17 cellular contexts compared by ENCODE assay signal in the genomic region with DNA sequence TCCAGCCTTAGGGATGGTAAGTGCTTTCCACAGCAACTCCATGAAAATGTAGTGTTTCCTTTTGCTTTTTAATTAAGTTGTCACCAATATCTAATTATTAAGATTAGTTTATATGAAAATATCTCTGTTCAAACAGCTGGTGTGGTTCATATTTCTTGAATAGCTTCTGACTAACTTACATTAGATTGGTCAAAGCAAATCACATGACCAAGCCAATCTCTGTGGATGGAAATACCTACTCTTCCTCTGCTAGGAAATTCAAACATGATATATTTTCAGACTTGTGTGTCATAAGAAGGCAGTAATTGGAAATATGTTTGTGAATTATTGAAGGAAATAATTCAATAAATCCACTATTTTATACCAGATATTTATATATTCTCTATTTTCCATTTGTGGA. TPM values are rescaled to one million over a fixed set of nuclear protein-coding genes. Genes with fewer than 3 reads are reported as not detected.
"Had no signal": no experiment of that assay in that cellular context is flagged by ENCODE, and none has a peak within 500 bp of the region (broad histone marks: within the 10 kb centered on the region; RNA-seq: fewer than 3 reads in every experiment).

No MANE protein-coding gene starts in this region.

- H3K4me2 ChIP-seq: smooth muscle cell had no signal

- H3K9me3 ChIP-seq: neutrophil, pancreas, right lobe of liver, testis had no signal

- H3K27ac ChIP-seq: lower lobe of right lung, neutrophil, pancreas, right lobe of liver, testis, tibial artery had no signal

- H3K4me1 ChIP-seq: lower lobe of right lung, pancreas, right lobe of liver, testis, tibial artery had no signal

- DNase-seq: effector CD4-positive, alpha-beta T cell; left ventricle myocardium superior; lower lobe of right lung; naive B cell; stimulated activated CD4-positive, alpha-beta T cell treated with anti-CD3 and anti-CD28 coated beads, Interleukin-2, amount 100 ng/mL, for 24 hours; stimulated activated CD4-positive, alpha-beta T cell treated with anti-CD3 and anti-CD28 coated beads, Interleukin-4, amount 100 ng/mL, for 24 hours; stimulated activated naive CD8-positive, alpha-beta T cell treated with anti-CD3 and anti-CD28 coated beads, Interleukin-15, Interleukin-2, amounts not matched to agents 100 U/mL and 50 U/mL, for 24 hours; testis; tibial artery had no signal

- H3K27me3 ChIP-seq: dorsolateral prefrontal cortex, neutrophil, pancreas, right lobe of liver, testis, tibial artery had no signal

- ATAC-seq: left ventricle myocardium superior; natural killer cell treated with Interleukin-12 subunit alpha and Interleukin-12 subunit beta and Interleukin-15 and Interleukin-18, amount 100 ng/mL, for 72 hours; pancreas; right lobe of liver; stimulated activated memory B cell treated with anti-CD40 and anti-IgM and Interleukin-4, amounts not matched to agents 10 μg/mL and 1 μg/mL and 100 μg/mL, for 72 hours; stimulated activated naive CD8-positive, alpha-beta T cell treated with anti-CD3 and anti-CD28 coated beads, Interleukin-15, Interleukin-2, amounts not matched to agents 100 U/mL and 50 U/mL, for 24 hours had no signal

- H3K4me3 ChIP-seq: dorsolateral prefrontal cortex, lower lobe of right lung, pancreas, right lobe of liver, smooth muscle cell, testis, tibial artery had no signal

- H3K36me3 ChIP-seq: lower lobe of right lung, neutrophil, pancreas, right lobe of liver, tibial artery had no signal

RNA-seq across cellular contexts. Expression of a gene that starts 54.6 kb away (rescaled TPM):
- total RNA-seq: natural killer cell treated with Interleukin-12 subunit alpha and Interleukin-12 subunit beta and Interleukin-15 and Interleukin-18, amount 100 ng/mL, for 72 hours had no signal
- polyA plus RNA-seq: keratinocyte, smooth muscle cell had no signal
